In the genomic region with DNA sequence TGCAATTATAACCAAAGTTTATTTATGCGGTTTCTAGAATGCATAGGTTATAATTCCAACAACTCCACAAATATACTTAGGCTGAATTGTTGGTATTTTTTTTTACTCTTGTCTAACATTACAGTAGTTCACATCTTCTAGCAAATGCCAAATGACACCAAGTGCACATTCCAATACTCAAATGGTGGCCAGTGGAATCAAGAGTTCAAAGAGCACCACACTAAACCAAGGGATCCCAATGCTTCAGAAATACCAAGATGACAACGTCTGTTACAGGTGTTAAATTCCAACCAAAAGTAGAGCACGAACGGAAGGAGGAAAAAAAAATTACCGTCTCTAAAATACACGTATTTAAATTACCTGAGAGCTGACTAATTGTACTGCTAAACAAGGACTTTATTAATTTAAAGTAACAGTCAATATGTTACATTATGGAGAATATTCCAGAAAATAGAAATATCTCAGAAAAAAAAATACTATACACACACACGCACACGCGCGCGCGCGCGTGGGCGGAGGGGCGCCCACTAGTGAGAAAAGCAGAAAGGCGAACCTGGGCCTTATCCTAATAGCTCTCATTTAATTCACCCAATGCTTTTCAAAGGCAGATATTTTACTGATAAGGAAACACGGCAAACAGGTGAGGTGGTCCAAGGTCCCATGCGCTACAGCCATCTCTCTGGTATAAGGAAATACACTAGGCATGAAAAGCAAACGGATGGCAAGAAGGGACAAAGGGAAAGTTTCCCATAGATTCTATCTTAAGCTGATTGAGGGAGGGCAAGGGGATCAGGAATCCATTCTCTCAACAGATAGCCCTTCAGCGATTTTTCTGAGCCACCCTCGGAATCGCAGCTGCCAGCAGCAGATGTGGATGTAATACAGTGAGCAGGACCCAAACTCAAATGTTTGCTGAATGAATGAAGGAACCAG, we compare ENCODE assay signal across 8 cellular contexts. TPM values are rescaled to one million over a fixed set of nuclear protein-coding genes. Genes with fewer than 3 reads are reported as not detected.
A peak's percentile ranks its signal among the peaks of the same experiment; 100 is the strongest.
DNase-seq lines count a peak whose midpoint lies in the region; ATAC-seq and TF ChIP-seq lines count a peak whose summit lies in the region.

No MANE protein-coding gene starts in this region.

- peaks cover 18% of the 10 kb centered on the region for H3K36me3 Mint-ChIP-seq in Caco-2 (ENCODE audit: insufficient read depth, unreplicated experiment)
- H3K36me3 Mint-ChIP-seq in T-helper 2 cell treated with Interferon-gamma antibody and Interleukin-4, amounts not matched to agents 5 μg/mL and 100 μg/mL, for 36 hours (ENCODE audit: low read depth), result peaks cover 17% of the 10 kb centered on the region

- POLR2A ChIA-PET in Caco-2 (lab: Charles Lee), result no interaction called here

- intact Hi-C loops in Caco-2 (cut with micrococcal nuclease; ENCODE audit: unreplicated experiment), result no loop called here
- intact Hi-C loops in colonic mucosa (cut with DNase I), result no loop called here

- no peaks in the 10 kb centered on the region for H3K9me3 Mint-ChIP-seq in Caco-2 (ENCODE audit: unreplicated experiment)
- no peaks in the 10 kb centered on the region for H3K9me3 Mint-ChIP-seq in T-helper 2 cell treated with Interferon-gamma antibody and Interleukin-4, amounts not matched to agents 5 μg/mL and 100 μg/mL, for 36 hours

- H3K4me1 ChIP-seq in Caco-2 (peaks cover 15% of the 10 kb centered on the region), colonic mucosa (no peaks in the 10 kb centered on the region), liver (ENCODE audit: control insufficient read depth in 4 of 4, insufficient read depth in 4 of 4, low read length in 3 of 4) (peaks cover 2 to 21% (median 10%) of the 10 kb centered on the region in 4 donors)

- DNase-seq in Caco-2 (no peak), HL-60 (ENCODE audit: low read depth in 1 of 2, low spot score in 1 of 2) (peak in 1 of 2 experiments; percentile 13), colonic mucosa (peak; percentile 45)
- peak; percentile 5 for DNase-seq in T-helper 2 cell treated with Interferon-gamma antibody and Interleukin-4, amounts not matched to agents 5 μg/mL and 100 μg/mL, for 36 hours (ENCODE audit: low spot score)
- peak; percentile 14 for DNase-seq in stimulated activated naive CD8-positive, alpha-beta T cell treated with anti-CD3 and anti-CD28 coated beads, Interleukin-15, Interleukin-2, amounts not matched to agents 100 U/mL and 50 U/mL, for 24 hours

- peak overlapping the region; percentile 94 for H3K27ac Mint-ChIP-seq in Caco-2 (ENCODE audit: unreplicated experiment)
- H3K27ac Mint-ChIP-seq in T-helper 2 cell treated with Interferon-gamma antibody and Interleukin-4, amounts not matched to agents 5 μg/mL and 100 μg/mL, for 36 hours, result peak overlapping the region; percentile 92

- H3K27me3 Mint-ChIP-seq in Caco-2 (ENCODE audit: insufficient read depth, unreplicated experiment), result no peaks in the 10 kb centered on the region
- no peaks in the 10 kb centered on the region for H3K27me3 Mint-ChIP-seq in T-helper 2 cell treated with Interferon-gamma antibody and Interleukin-4, amounts not matched to agents 5 μg/mL and 100 μg/mL, for 36 hours (ENCODE audit: low read depth)

- peaks cover 18% of the 10 kb centered on the region for H3K4me1 Mint-ChIP-seq in Caco-2 (ENCODE audit: low read depth, unreplicated experiment)
- peaks cover 26% of the 10 kb centered on the region for H3K4me1 Mint-ChIP-seq in T-helper 2 cell treated with Interferon-gamma antibody and Interleukin-4, amounts not matched to agents 5 μg/mL and 100 μg/mL, for 36 hours (ENCODE audit: low read depth)

- H3K36me3 ChIP-seq in Caco-2 (ENCODE audit: control insufficient read depth, insufficient read depth, low read length) (no peaks in the 10 kb centered on the region; the same call in none of the 2 replicates), colonic mucosa (no peaks in the 10 kb centered on the region), liver (ENCODE audit: control insufficient read depth in 4 of 4, insufficient read depth in 3 of 4, low read depth in 1 of 4, low read length in 3 of 4) (peaks cover 5 to 11% (median 9%) of the 10 kb centered on the region in 4 donors)

- CTCF ChIA-PET in Caco-2 (lab: Charles Lee), result no interaction called here

- WGBS in liver, result 17% methylated on average over 23 of the region's 23 CpGs

- TF ChIP-seq CTCF in Caco-2 (IDR thresholded peaks at IDR 0.05; ENCODE audit: insufficient read depth in 1 of 2, low read depth in 1 of 2, low read length in 1 of 2, severe bottlenecking in 1 of 2, unreplicated experiment in 1 of 2), result peak; percentile 22 to 23
- no peak for TF ChIP-seq CTCF in HL-60 (IDR thresholded peaks at IDR 0.05; ENCODE audit: insufficient read depth, low read length)
- no peak for TF ChIP-seq CTCF in colonic mucosa (IDR thresholded peaks at IDR 0.05)
- no peak for TF ChIP-seq CTCF in liver (IDR thresholded peaks at IDR 0.05; ENCODE audit: low read depth, low read length, missing input control)

- H3K9ac ChIP-seq in colonic mucosa (ENCODE audit: low read depth in 2 of 2, low read length in 2 of 2) (peak overlapping the region; percentile 89 to 97), liver (ENCODE audit: low read depth in 1 of 2, low read length in 2 of 2) (peak overlapping the region; percentile 79 to 81)

- H3K27me3 ChIP-seq in Caco-2 (replicated peaks; ENCODE audit: control insufficient read depth, insufficient read depth, low read length) (no peaks in the 10 kb centered on the region), HL-60 (ENCODE audit: insufficient read depth, poor library complexity, severe bottlenecking) (no peaks in the 10 kb centered on the region), colonic mucosa (no peaks in the 10 kb centered on the region), liver (ENCODE audit: control insufficient read depth in 4 of 4, insufficient read depth in 4 of 4, low read length in 3 of 4) (no peaks in the 10 kb centered on the region)

- peak overlapping the region; percentile 93 for H3K4me3 Mint-ChIP-seq in Caco-2 (ENCODE audit: unreplicated experiment)
- H3K4me3 Mint-ChIP-seq in T-helper 2 cell treated with Interferon-gamma antibody and Interleukin-4, amounts not matched to agents 5 μg/mL and 100 μg/mL, for 36 hours, result peak overlapping the region; percentile 92

- H3K27ac ChIP-seq in HL-60 (replicated peaks), result peak overlapping the region; percentile 86
- peak overlapping the region; percentile 97 for H3K27ac ChIP-seq in colonic mucosa
- H3K27ac ChIP-seq in liver (ENCODE audit: low read depth in 1 of 2, low read length in 2 of 2), result peak overlapping the region; percentile 91 to 92

- H3K9me3 ChIP-seq in Caco-2, result no peaks in the 10 kb centered on the region
- no peaks in the 10 kb centered on the region for H3K9me3 ChIP-seq in colonic mucosa
- no peaks in the 10 kb centered on the region for H3K9me3 ChIP-seq in liver (ENCODE audit: control insufficient read depth in 4 of 4, low read length in 3 of 4)

- no peak for ATAC-seq in stimulated activated naive CD8-positive, alpha-beta T cell treated with anti-CD3 and anti-CD28 coated beads, Interleukin-15, Interleukin-2, amounts not matched to agents 100 U/mL and 50 U/mL, for 24 hours
- ATAC-seq in GM18867 (IDR thresholded peaks at IDR 0.05; ENCODE audit: unreplicated experiment) (no peak), GM21619 (IDR thresholded peaks at IDR 0.05; ENCODE audit: unreplicated experiment) (no peak)

- BruUV-seq in Caco-2 (replicated peaks; lab: Mats Ljungman, UMichigan), result no TSS peak

- H3K4me3 ChIP-seq in Caco-2 (ENCODE audit: low read depth, low read length) (peak overlapping the region; percentile 69), HL-60 (replicated peaks; ENCODE audit: insufficient read depth, low read length) (peak overlapping the region; percentile 96), colonic mucosa (peak overlapping the region; percentile 91), liver (ENCODE audit: low read depth in 1 of 3, low read length in 3 of 3) (peak overlapping the region; percentile 73 to 85 (median 84))

- TF ChIP-seq RAD21 in liver (IDR thresholded peaks at IDR 0.05), result no peak

TF ChIP-seq in liver, 16 proteins besides CTCF, POLR2A, EP300 and RAD21:
- TF ChIP-seq EGR1 (IDR thresholded peaks at IDR 0.05; ENCODE audit: low read depth in 2 of 2), result peak; percentile 24 to 68
- TF ChIP-seq, protein P1, sequence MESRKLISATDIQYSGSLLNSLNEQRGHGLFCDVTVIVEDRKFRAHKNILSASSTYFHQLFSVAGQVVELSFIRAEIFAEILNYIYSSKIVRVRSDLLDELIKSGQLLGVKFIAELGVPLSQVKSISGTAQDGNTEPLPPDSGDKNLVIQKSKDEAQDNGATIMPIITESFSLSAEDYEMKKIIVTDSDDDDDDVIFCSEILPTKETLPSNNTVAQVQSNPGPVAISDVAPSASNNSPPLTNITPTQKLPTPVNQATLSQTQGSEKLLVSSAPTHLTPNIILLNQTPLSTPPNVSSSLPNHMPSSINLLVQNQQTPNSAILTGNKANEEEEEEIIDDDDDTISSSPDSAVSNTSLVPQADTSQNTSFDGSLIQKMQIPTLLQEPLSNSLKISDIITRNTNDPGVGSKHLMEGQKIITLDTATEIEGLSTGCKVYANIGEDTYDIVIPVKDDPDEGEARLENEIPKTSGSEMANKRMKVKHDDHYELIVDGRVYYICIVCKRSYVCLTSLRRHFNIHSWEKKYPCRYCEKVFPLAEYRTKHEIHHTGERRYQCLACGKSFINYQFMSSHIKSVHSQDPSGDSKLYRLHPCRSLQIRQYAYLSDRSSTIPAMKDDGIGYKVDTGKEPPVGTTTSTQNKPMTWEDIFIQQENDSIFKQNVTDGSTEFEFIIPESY (IDR thresholded peaks at IDR 0.05), result no peak

RNA-seq across cellular contexts. Expression of a gene that starts 1.0 kb away (rescaled TPM):
- 15.7 and 19.3 TPM in 2 replicates for total RNA-seq in Caco-2 (2022)
- 10 to 100 TPM; 28.1 to 36.0 TPM for total RNA-seq in colonic mucosa
- total RNA-seq in liver, result 10 to 100 TPM; 10.1 to 12.7 TPM
- polyA plus RNA-seq in liver, result 10 to 100 TPM in 1 of 2 donors, 1 to 10 TPM in 1; 8.2 to 19.3 TPM

RNA-seq across cellular contexts. Expression of a gene that starts 1.2 kb away (rescaled TPM):
- total RNA-seq in Caco-2 (2022), result 15.2 and 15.3 TPM in 2 replicates
- 10 to 100 TPM; 10.0 to 13.6 TPM for total RNA-seq in colonic mucosa
- total RNA-seq in liver, result 1 to 10 TPM; 5.8 to 8.5 TPM
- 1 to 10 TPM; 4.3 to 9.0 TPM for polyA plus RNA-seq in liver

Comparison
In these comparisons a context has a peak if more than half of its experiments do, and no peak if none do; other contexts are left out.
1. DNase-seq: peak in T-helper 2 cell treated with Interferon-gamma antibody and Interleukin-4, amounts not matched to agents 5 μg/mL and 100 μg/mL, for 36 hours (single experiment), colonic mucosa (single experiment) and stimulated activated naive CD8-positive, alpha-beta T cell treated with anti-CD3 and anti-CD28 coated beads, Interleukin-15, Interleukin-2, amounts not matched to agents 100 U/mL and 50 U/mL, for 24 hours (single experiment); none in Caco-2 (0 of 2).
2. CTCF ChIP-seq: peak in Caco-2 (2 of 2); none in HL-60 (single experiment), colonic mucosa (single experiment) and liver (single experiment).
3. Peak in every context shown above with its lines, with median percentiles within 50 percentile points of each other: H3K4me3 ChIP-seq and H3K27ac ChIP-seq.